In the genomic region with DNA sequence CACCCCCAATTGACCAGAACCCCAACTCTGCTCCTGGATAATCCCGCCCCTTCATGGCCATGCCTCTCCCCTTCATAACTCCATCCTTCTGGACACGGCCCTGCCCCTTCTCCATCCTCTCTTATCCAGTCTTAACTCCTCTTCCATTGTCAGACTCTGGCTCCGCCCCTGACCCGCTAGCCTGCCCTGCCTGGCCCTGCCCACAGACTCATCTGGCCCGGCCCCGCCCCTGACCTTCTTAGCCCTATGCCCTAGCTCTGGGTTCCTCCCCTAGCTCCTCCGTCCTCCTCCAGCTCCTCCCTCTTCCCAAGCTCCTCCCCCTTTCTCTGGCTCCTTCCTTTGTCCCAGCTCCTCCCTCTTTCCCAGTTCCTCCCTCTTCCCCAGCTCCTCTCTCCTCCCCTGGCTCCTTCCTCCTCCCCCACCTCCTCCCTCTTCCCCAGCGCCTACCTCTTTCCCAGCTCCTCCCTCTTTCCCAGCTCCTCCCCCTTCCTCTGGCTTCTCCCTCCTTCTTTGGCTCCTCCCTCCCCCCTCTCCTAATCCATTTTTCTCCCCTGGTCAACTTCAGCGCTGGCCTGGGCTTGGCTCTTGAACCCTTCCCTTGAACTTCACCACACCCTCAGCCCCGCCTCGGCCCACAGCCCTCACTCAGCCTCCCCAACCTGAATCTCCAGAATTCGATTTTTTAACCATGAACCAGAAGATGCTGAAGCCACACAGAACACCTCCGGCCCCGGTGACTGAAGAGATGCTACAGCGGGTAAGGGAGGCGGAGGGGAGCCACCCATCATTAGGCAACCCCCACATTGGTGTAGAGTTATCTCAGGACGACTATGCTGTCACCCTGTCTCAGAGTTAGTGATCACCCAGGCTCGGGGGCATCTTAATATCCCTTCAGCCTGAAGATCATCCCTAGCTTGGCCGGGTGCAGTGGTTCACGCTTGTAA, we compare ENCODE assay signal across 1 cellular context.
TF ChIP-seq lines count a peak whose summit lies in the region.

No MANE protein-coding gene starts in this region.

TF ChIP-seq in K562, 482 proteins besides CTCF, POLR2A, EP300 and RAD21 (continued from another document and continues in another):
- TF ChIP-seq, protein P1, sequence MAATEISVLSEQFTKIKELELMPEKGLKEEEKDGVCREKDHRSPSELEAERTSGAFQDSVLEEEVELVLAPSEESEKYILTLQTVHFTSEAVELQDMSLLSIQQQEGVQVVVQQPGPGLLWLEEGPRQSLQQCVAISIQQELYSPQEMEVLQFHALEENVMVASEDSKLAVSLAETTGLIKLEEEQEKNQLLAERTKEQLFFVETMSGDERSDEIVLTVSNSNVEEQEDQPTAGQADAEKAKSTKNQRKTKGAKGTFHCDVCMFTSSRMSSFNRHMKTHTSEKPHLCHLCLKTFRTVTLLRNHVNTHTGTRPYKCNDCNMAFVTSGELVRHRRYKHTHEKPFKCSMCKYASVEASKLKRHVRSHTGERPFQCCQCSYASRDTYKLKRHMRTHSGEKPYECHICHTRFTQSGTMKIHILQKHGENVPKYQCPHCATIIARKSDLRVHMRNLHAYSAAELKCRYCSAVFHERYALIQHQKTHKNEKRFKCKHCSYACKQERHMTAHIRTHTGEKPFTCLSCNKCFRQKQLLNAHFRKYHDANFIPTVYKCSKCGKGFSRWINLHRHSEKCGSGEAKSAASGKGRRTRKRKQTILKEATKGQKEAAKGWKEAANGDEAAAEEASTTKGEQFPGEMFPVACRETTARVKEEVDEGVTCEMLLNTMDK (IDR thresholded peaks at IDR 0.05; ENCODE audit: borderline replicate concordance, insufficient read depth, low read depth, low read length, poor library complexity, severe bottlenecking): no peak
- TF ChIP-seq BMI1 (IDR thresholded peaks at IDR 0.05; ENCODE audit: low read length) (no peak), MCM7 (IDR thresholded peaks at IDR 0.05) (0 out of 4 replicates have a peak, but pooled peaks of 1 of the 2 experiments have one; percentile 24), ZNF212 (CRISPR knock-in tag; IDR thresholded peaks at IDR 0.05) (no peak), PCBP2 (IDR thresholded peaks at IDR 0.05; ENCODE audit: low read depth, low read length, poor library complexity, severe bottlenecking) (no peak), ZNF124 (CRISPR knock-in tag; IDR thresholded peaks at IDR 0.05) (no peak), ZNF316 (IDR thresholded peaks at IDR 0.05) (no peak), TRIM25 (IDR thresholded peaks at IDR 0.05; ENCODE audit: borderline replicate concordance) (0 out of 2 replicates have a peak, but pooled peaks have one; percentile 62), CBX3 (IDR thresholded peaks at IDR 0.05; ENCODE audit: borderline replicate concordance in 1 of 2, low read length in 2 of 2) (no peak), ZNF431 (CRISPR knock-in tag; IDR thresholded peaks at IDR 0.05) (no peak), NFE2 (IDR thresholded peaks at IDR 0.05; ENCODE audit: low read depth) (no peak), YY1 (IDR thresholded peaks at IDR 0.05; ENCODE audit: borderline replicate concordance in 1 of 3, control insufficient read depth in 1 of 3, extremely low read depth in 1 of 3, insufficient read depth in 3 of 3, insufficient read length in 1 of 3, insufficient replicate concordance in 2 of 3, low read depth in 1 of 3, low read length in 2 of 3) (no peak), HMG20A (CRISPR knock-in tag; conservative IDR thresholded peaks at IDR 0.05) (no peak), TAF15 (IDR thresholded peaks at IDR 0.05; ENCODE audit: low read depth, low read length) (no peak), THRB (CRISPR knock-in tag; conservative IDR thresholded peaks at IDR 0.05) (peak; percentile 93), ZNF133 (CRISPR knock-in tag; IDR thresholded peaks at IDR 0.05) (no peak), MAFF (IDR thresholded peaks at IDR 0.05; ENCODE audit: low read length) (no peak), ERF (CRISPR knock-in tag; IDR thresholded peaks at IDR 0.05) (no peak), ZC3H11A (IDR thresholded peaks at IDR 0.05; ENCODE audit: low read depth, low read length) (no peak), CREB3 (tag; conservative IDR thresholded peaks at IDR 0.05; ENCODE audit: low read depth) (no peak), ZKSCAN8 (CRISPR knock-in tag; IDR thresholded peaks at IDR 0.05) (no peak), ELK3 (CRISPR knock-in tag; IDR thresholded peaks at IDR 0.05) (no peak), HDAC8 (tag; IDR thresholded peaks at IDR 0.05) (no peak), GTF2A2 (tag; IDR thresholded peaks at IDR 0.05) (no peak), C11orf30 (IDR thresholded peaks at IDR 0.05; ENCODE audit: low read depth) (no peak), KDM1A (IDR thresholded peaks at IDR 0.05) (peak; percentile 46 to 82), ZNF766 (CRISPR knock-in tag; conservative IDR thresholded peaks at IDR 0.05) (no peak), ZBTB7A (IDR thresholded peaks at IDR 0.05; ENCODE audit: borderline replicate concordance, control insufficient read depth, low read depth, low read length) (no peak; the same call in 1 of the 2 replicates), ZFX (CRISPR knock-in tag; IDR thresholded peaks at IDR 0.05) (no peak), ARHGAP35 (IDR thresholded peaks at IDR 0.05; ENCODE audit: partially characterized antibody) (no peak), ZNF445 (CRISPR knock-in tag; IDR thresholded peaks at IDR 0.05; ENCODE audit: low read depth) (no peak), CLOCK (CRISPR knock-in tag; IDR thresholded peaks at IDR 0.05; ENCODE audit: borderline replicate concordance) (no peak), ZNF699 (CRISPR knock-in tag; IDR thresholded peaks at IDR 0.05; ENCODE audit: insufficient replicate concordance) (no peak), SRSF7 (optimal IDR thresholded peaks at IDR 0.05; ENCODE audit: low read depth, low read length) (no peak), NFRKB (IDR thresholded peaks at IDR 0.05; ENCODE audit: low read depth) (peak; percentile 39; the same call in 1 of the 2 replicates), MTA1 (IDR thresholded peaks at IDR 0.05; ENCODE audit: borderline replicate concordance) (peak; percentile 92), EWSR1 (IDR thresholded peaks at IDR 0.05; ENCODE audit: borderline replicate concordance, low read depth, partially characterized antibody) (no peak), ZKSCAN1 (IDR thresholded peaks at IDR 0.05; ENCODE audit: low read depth, low read length) (no peak), ZNF551 (CRISPR knock-in tag; IDR thresholded peaks at IDR 0.05) (no peak), KDM4B (IDR thresholded peaks at IDR 0.05; ENCODE audit: borderline replicate concordance in 2 of 2, low read depth in 1 of 2) (no peak)
- TF ChIP-seq, protein P2, sequence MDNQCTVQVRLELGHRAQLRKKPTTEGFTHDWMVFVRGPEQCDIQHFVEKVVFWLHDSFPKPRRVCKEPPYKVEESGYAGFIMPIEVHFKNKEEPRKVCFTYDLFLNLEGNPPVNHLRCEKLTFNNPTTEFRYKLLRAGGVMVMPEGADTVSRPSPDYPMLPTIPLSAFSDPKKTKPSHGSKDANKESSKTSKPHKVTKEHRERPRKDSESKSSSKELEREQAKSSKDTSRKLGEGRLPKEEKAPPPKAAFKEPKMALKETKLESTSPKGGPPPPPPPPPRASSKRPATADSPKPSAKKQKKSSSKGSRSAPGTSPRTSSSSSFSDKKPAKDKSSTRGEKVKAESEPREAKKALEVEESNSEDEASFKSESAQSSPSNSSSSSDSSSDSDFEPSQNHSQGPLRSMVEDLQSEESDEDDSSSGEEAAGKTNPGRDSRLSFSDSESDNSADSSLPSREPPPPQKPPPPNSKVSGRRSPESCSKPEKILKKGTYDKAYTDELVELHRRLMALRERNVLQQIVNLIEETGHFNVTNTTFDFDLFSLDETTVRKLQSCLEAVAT (IDR thresholded peaks at IDR 0.05): peak; percentile 93 to 95
- TF ChIP-seq, protein P3, sequence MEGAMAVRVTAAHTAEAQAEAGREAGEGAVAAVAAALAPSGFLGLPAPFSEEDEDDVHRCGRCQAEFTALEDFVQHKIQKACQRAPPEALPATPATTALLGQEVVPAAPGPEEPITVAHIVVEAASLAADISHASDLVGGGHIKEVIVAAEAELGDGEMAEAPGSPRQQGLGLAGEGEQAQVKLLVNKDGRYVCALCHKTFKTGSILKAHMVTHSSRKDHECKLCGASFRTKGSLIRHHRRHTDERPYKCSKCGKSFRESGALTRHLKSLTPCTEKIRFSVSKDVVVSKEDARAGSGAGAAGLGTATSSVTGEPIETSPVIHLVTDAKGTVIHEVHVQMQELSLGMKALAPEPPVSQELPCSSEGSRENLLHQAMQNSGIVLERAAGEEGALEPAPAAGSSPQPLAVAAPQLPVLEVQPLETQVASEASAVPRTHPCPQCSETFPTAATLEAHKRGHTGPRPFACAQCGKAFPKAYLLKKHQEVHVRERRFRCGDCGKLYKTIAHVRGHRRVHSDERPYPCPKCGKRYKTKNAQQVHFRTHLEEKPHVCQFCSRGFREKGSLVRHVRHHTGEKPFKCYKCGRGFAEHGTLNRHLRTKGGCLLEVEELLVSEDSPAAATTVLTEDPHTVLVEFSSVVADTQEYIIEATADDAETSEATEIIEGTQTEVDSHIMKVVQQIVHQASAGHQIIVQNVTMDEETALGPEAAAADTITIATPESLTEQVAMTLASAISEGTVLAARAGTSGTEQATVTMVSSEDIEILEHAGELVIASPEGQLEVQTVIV (CRISPR knock-in tag; IDR thresholded peaks at IDR 0.05; ENCODE audit: borderline replicate concordance): no peak
- TF ChIP-seq, protein P4, sequence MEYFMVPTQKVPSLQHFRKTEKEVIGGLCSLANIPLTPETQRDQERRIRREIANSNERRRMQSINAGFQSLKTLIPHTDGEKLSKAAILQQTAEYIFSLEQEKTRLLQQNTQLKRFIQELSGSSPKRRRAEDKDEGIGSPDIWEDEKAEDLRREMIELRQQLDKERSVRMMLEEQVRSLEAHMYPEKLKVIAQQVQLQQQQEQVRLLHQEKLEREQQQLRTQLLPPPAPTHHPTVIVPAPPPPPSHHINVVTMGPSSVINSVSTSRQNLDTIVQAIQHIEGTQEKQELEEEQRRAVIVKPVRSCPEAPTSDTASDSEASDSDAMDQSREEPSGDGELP (CRISPR knock-in tag; IDR thresholded peaks at IDR 0.05; ENCODE audit: borderline replicate concordance): peak; percentile 15; the same call in 1 of the 2 replicates
